1 cellular context compared by ENCODE assay signal in the genomic region with DNA sequence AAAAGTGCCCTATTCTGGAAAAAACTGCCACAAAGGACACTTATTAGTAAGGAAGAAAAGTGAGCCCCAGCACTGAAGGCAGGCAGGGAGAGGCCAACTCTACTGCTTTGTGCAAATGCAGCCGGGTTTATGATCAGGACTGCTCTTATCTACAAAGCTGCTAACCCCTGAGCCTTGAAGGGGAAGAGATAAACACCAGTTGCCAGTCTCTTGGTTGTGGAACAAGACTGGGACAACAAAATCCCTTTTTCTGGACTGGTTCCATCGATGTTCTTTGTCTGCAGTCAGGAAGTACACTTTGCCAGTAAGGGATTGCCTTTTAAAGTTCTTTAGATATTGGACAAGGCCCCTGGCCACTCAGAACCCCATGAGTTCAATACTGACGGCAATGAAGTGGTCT.
TF ChIP-seq lines count a peak whose summit lies in the region.

No MANE protein-coding gene starts in this region.

TF ChIP-seq in SK-N-SH treated with all-trans-retinoic acid at 6 μM for 48 hours, 23 proteins besides CTCF, POLR2A, EP300 and RAD21 (continued from another document):
- TF ChIP-seq, protein P1, sequence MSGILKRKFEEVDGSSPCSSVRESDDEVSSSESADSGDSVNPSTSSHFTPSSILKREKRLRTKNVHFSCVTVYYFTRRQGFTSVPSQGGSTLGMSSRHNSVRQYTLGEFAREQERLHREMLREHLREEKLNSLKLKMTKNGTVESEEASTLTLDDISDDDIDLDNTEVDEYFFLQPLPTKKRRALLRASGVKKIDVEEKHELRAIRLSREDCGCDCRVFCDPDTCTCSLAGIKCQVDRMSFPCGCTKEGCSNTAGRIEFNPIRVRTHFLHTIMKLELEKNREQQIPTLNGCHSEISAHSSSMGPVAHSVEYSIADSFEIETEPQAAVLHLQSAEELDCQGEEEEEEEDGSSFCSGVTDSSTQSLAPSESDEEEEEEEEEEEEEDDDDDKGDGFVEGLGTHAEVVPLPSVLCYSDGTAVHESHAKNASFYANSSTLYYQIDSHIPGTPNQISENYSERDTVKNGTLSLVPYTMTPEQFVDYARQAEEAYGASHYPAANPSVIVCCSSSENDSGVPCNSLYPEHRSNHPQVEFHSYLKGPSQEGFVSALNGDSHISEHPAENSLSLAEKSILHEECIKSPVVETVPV (CRISPR knock-in tag; IDR thresholded peaks at IDR 0.05) = no peak
- no peak for TF ChIP-seq BACH2 (CRISPR knock-in tag; IDR thresholded peaks at IDR 0.05; ENCODE audit: borderline replicate concordance)
